8 cellular contexts compared by ENCODE assay signal in the genomic region with DNA sequence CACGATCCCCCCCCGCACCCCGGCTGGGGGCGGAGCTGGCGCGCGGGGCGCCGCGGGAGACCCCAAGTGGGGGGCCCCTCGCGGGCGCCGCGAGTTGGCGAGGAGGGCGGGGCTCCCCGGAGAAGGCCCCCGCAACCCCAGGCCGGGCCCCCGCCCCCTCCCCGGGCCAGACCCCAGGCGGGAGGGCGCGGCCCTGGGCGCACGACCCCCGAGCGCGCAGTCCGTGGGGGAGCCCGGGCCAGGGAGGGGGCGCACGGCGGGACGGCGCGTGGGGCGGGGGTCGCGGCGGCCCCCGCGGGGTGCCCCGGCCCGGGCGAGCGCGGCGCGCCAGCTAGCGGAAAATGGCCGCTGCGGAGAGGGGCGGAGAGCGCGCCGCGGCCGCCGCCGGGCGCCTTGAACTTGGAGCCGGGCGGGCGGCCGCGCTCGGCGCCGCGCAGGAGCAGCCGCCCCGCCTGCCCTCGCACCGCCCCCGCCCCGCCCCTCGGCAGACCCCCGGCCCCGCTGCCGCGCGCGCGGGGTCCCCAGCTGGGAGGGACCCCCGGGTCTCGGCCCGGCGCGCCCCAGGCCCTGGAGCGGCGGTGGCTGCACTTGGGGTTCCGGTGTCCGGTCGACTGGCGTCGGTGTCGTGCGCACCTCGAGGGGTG. TPM values are rescaled to one million over a fixed set of nuclear protein-coding genes. Genes with fewer than 3 reads are reported as not detected.
A peak's percentile ranks its signal among the peaks of the same experiment; 100 is the strongest.
DNase-seq lines count a peak whose midpoint lies in the region; ATAC-seq, FAIRE-seq and TF ChIP-seq lines count a peak whose summit lies in the region.

No MANE protein-coding gene starts in this region.

- no peak for TF ChIP-seq CTCF in sigmoid colon (IDR thresholded peaks at IDR 0.05)
- no peak for TF ChIP-seq CTCF in D721Med (IDR thresholded peaks at IDR 0.05; ENCODE audit: insufficient read depth, missing control alignments)

- H3K27ac Mint-ChIP-seq in activated T-cell treated with anti-CD3 and anti-CD28 coated beads, Interleukin-2, amount 50 U/mL, for 24 hours: peak overlapping the region; percentile 93

- H3K4me3 ChIP-seq in GM08714 (ENCODE audit: low read length): peak overlapping the region; percentile 74
- peak overlapping the region; percentile 97 to 100 (median 100) for H3K4me3 ChIP-seq in sigmoid colon

- H3K9me3 Mint-ChIP-seq in activated T-cell treated with anti-CD3 and anti-CD28 coated beads, Interleukin-2, amount 50 U/mL, for 24 hours: no peaks in the 10 kb centered on the region

- no peaks in the 10 kb centered on the region for H3K36me3 ChIP-seq in sigmoid colon

- H3K27me3 ChIP-seq in sigmoid colon: no peaks in the 10 kb centered on the region

- no peaks in the 10 kb centered on the region for H3K9me3 ChIP-seq in sigmoid colon

- peaks cover 8% of the 10 kb centered on the region for H3K36me3 Mint-ChIP-seq in activated T-cell treated with anti-CD3 and anti-CD28 coated beads, Interleukin-2, amount 50 U/mL, for 24 hours (ENCODE audit: low read depth)

- H3K27me3 Mint-ChIP-seq in activated T-cell treated with anti-CD3 and anti-CD28 coated beads, Interleukin-2, amount 50 U/mL, for 24 hours: peaks cover 6% of the 10 kb centered on the region

- H3K27ac ChIP-seq in sigmoid colon: peak overlapping the region; percentile 99 to 100 (median 100)

- H3K4me1 Mint-ChIP-seq in activated T-cell treated with anti-CD3 and anti-CD28 coated beads, Interleukin-2, amount 50 U/mL, for 24 hours (ENCODE audit: low read depth): peaks cover 46% of the 10 kb centered on the region

- intact Hi-C loops in sigmoid colon (cut with DNase I): loop anchor here (2.0 kb wide), 1 partner anchor 23 kb away; no protein-coding TSS in a partner anchor

- TF ChIP-seq EP300 in sigmoid colon (IDR thresholded peaks at IDR 0.05): no peak

- DNase-seq in activated T-cell treated with anti-CD3 and anti-CD28 coated beads, Interleukin-2, amount 50 U/mL, for 24 hours: no peak
- peak; percentile 63 for DNase-seq in germinal center (ENCODE audit: low spot score)
- no peak for DNase-seq in sigmoid colon
- no peak for DNase-seq in SIG-M5 treated with dmso at 0.1 percent for 504 hours (lab: John Stamatoyannopoulos, UW; ENCODE audit: unreplicated experiment)
- DNase-seq in D721Med (ENCODE audit: insufficient read length, low spot score): no peak
- DNase-seq in activated gamma-delta T cell treated with Interleukin-2 at 50 U/mL for 16 hours: no peak

- TF ChIP-seq POLR2A in sigmoid colon (IDR thresholded peaks at IDR 0.05): no peak

- 1% methylated on average over 101 of the region's 101 CpGs for WGBS in sigmoid colon, 2 donors

- FAIRE-seq in D721Med (lab: Jason Lieb, UNC): no peak

- peak overlapping the region; percentile 89 for H3K4me3 Mint-ChIP-seq in activated T-cell treated with anti-CD3 and anti-CD28 coated beads, Interleukin-2, amount 50 U/mL, for 24 hours

- peaks cover 0 to 53% (median 48%) of the 10 kb centered on the region in 4 donors for H3K4me1 ChIP-seq in sigmoid colon

- ATAC-seq in HG03439 (IDR thresholded peaks at IDR 0.05; ENCODE audit: unreplicated experiment): peak; percentile 14

RNA-seq across cellular contexts. Expression of a gene that starts 6.4 kb away (rescaled TPM):
- 100 to 1,000 TPM in 1 of 4 donors, 10 to 100 TPM in 3; 63.2 to 114 (median 74.2) TPM for total RNA-seq in sigmoid colon
- polyA plus RNA-seq in sigmoid colon: 10 to 100 TPM in 2 of 3 donors, 1 to 10 TPM in 1; 9.0 to 45.7 (median 10.2) TPM
